In the genomic region with DNA sequence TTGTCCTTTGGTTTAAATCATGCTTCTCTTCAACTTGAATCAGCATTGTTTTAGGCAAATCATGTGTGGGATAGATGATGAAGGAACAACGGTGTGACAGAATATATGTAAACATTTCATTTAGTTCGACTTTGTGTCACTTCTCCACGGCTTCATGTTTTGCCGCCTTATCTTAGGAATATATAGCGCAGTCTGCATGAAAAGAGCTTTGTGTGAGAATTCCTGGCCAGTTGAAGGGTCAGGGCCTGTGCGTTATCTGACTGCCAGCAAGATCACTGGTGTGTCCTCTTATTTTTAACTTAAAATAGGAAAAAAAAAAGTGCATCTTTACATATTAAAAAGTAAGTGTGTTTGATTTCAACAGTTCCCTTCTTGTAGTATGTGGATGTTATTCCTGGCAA, we compare ENCODE assay signal across 7 cellular contexts.
DNase-seq lines count a peak whose midpoint lies in the region; TF ChIP-seq lines count a peak whose summit lies in the region.

No MANE protein-coding gene starts in this region.

- H3K4me3 ChIP-seq in HAP-1: peak overlapping the region; percentile 30
- H3K4me3 ChIP-seq in iPS-20b (ENCODE audit: low read length): peak overlapping the region; percentile 52
- peak overlapping the region; percentile 41 for H3K4me3 ChIP-seq in suprapubic skin

- H3K9me3 ChIP-seq in HAP-1: 0 out of 2 replicates have a peak, but pooled peaks cover 2% of the 10 kb centered on the region
- H3K9me3 ChIP-seq in iPS-20b (ENCODE audit: insufficient read depth, low read depth, low read length): 0 out of 2 replicates have a peak, but pooled peaks cover 4% of the 10 kb centered on the region
- H3K9me3 ChIP-seq in suprapubic skin: no peaks in the 10 kb centered on the region

- no peak for TF ChIP-seq EP300 in suprapubic skin (IDR thresholded peaks at IDR 0.05)

- in situ Hi-C loops in HAP-1 (cut with MboI; ENCODE audit: low sequenced_read_pairs): no loop called here

- peaks cover 20% of the 10 kb centered on the region for H3K4me1 ChIP-seq in HAP-1
- peaks cover 7% of the 10 kb centered on the region; the same call in 1 of the 2 replicates for H3K4me1 ChIP-seq in iPS-20b (ENCODE audit: insufficient read depth, low read length)
- peaks cover 3% of the 10 kb centered on the region for H3K4me1 ChIP-seq in suprapubic skin

- TF ChIP-seq CTCF in suprapubic skin (IDR thresholded peaks at IDR 0.05): no peak

- H3K27me3 ChIP-seq in HAP-1 (ENCODE audit: low read depth) (no peaks in the 10 kb centered on the region), iPS-20b (ENCODE audit: insufficient read depth, low read length) (no peaks in the 10 kb centered on the region), suprapubic skin (no peaks in the 10 kb centered on the region)

- H3K36me3 ChIP-seq in HAP-1 (replicated peaks) (no peaks in the 10 kb centered on the region), iPS-20b (ENCODE audit: insufficient read depth, low read depth, low read length) (no peaks in the 10 kb centered on the region), suprapubic skin (no peaks in the 10 kb centered on the region)

- TF ChIP-seq POLR2A in suprapubic skin (IDR thresholded peaks at IDR 0.05): no peak

- peak overlapping the region; percentile 58; the same call in 1 of the 2 replicates for H3K9ac ChIP-seq in iPS-20b (ENCODE audit: low read depth, low read length)

- DNase-seq in HAP-1 (ENCODE audit: low spot score in 2 of 2) (peak; percentile 33 to 48), suprapubic skin (ENCODE audit: low spot score in 2 of 2) (no peak), NCI-H2081 treated with DMSO at 0.1 percent for 48 hours (lab: John Stamatoyannopoulos, UW) (no peak), NCI-H187 (lab: John Stamatoyannopoulos, UW) (no peak), iPS-NIHi11 (ENCODE audit: low spot score) (no peak)

- WGBS in adipose tissue, 3 donors: 15 to 20% (median 18%) methylated on average over 6 of the region's 6 CpGs
- 48% methylated on average over 6 of the region's 6 CpGs for WGBS in suprapubic skin

- H3K27ac ChIP-seq in adipose tissue (ENCODE audit: low read depth, low read length) (peak overlapping the region; percentile 54), iPS-20b (ENCODE audit: low read length) (no peak overlapping the region), suprapubic skin (peak overlapping the region; percentile 76)

Comparison
In these comparisons a context has a peak if more than half of its experiments do, and no peak if none do; other contexts are left out.
1. DNase-seq: peak in HAP-1 (2 of 2); none in suprapubic skin (0 of 2), NCI-H2081 treated with DMSO at 0.1 percent for 48 hours (single experiment), NCI-H187 (0 of 2) and iPS-NIHi11 (single experiment).
2. Peak in every context shown above with its lines, with median percentiles within 50 percentile points of each other: H3K4me3 ChIP-seq.